In the genomic region with DNA sequence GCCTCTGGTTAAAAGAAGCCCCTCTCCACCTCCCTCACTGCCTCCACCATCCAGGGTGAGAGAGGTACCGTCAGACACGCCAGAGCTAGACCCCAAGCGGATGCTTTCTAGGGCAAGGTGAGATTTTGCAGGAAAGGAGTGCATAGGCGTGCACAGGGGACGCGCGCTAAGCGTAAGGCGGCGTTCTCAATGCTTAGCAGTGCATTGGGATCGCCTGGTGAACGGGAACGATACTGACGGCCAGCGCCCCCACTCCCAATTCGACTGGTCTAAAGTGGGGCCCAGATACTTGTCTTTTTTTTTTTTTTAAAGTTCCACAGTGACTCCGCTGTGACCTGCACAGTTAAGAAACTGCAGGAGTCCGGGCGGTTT, we compare ENCODE assay signal across 9 cellular contexts. TPM values are rescaled to one million over a fixed set of nuclear protein-coding genes. Genes with fewer than 3 reads are reported as not detected.
DNase-seq lines count a peak whose midpoint lies in the region; ATAC-seq, FAIRE-seq and TF ChIP-seq lines count a peak whose summit lies in the region.
"Had no signal": no experiment of that assay in that cellular context is flagged by ENCODE, and none has a peak within 500 bp of the region (broad histone marks: within the 10 kb centered on the region; RNA-seq: fewer than 3 reads in every experiment).

No MANE protein-coding gene starts in this region.

- no peak for TF ChIP-seq POLR2A in H1 (IDR thresholded peaks at IDR 0.05; ENCODE audit: control extremely low read depth in 1 of 2, low read depth in 2 of 2, low read length in 2 of 2)
- no peak for TF ChIP-seq POLR2A in uterus (IDR thresholded peaks at IDR 0.05)
- TF ChIP-seq POLR2A in transverse colon (IDR thresholded peaks at IDR 0.05) = no peak

- H2BK12ac ChIP-seq in H1 (ENCODE audit: low read depth, low read length) = peak overlapping the region; percentile 63; the same call in 1 of the 2 replicates

- 0 out of 2 replicates have a peak overlapping the region, but pooled peaks have one; percentile 92 for H2BK15ac ChIP-seq in H1 (ENCODE audit: low read length)

- TF ChIP-seq CTCF in H1 (IDR thresholded peaks at IDR 0.05; ENCODE audit: control extremely low read depth in 1 of 3, insufficient read depth in 1 of 3, low read depth in 1 of 3, low read length in 3 of 3) (no peak), uterus (IDR thresholded peaks at IDR 0.05) (no peak), transverse colon (IDR thresholded peaks at IDR 0.05) (no peak)

- H3K27ac ChIP-seq in H1 (ENCODE audit: low read depth, low read length) = no peak overlapping the region
- H3K27ac ChIP-seq in muscle layer of duodenum (ENCODE audit: low read length) = no peak overlapping the region
- H3K27ac ChIP-seq in uterus = no peak overlapping the region
- H3K27ac ChIP-seq in transverse colon = no peak overlapping the region

- intact Hi-C loops in uterus (cut with DNase I; ENCODE audit: low total_unique reads) = no loop called here
- intact Hi-C loops in transverse colon (cut with DNase I; ENCODE audit: low total_unique reads) = loop anchor here (5.0 kb wide), 1 partner anchor 179 kb away; the partner anchor contains the start of gene ADCY9

- no peaks in the 10 kb centered on the region for H3K36me3 Mint-ChIP-seq in activated naive CD8-positive, alpha-beta T cell treated with anti-CD3 and anti-CD28 coated beads, Interleukin-2, amount 10 ng/mL, durations not matched to agents 7 days and 5 days
- H3K36me3 Mint-ChIP-seq in activated naive CD8-positive, alpha-beta T cell treated with anti-CD3 and anti-CD28 coated beads for 36 hours = peaks cover 2% of the 10 kb centered on the region
- H3K36me3 Mint-ChIP-seq in activated CD8-positive, alpha-beta memory T cell treated with anti-CD3 and anti-CD28 coated beads, Interleukin-2, amount 10 ng/mL, durations not matched to agents 7 days and 5 days = peaks cover 2% of the 10 kb centered on the region

- peaks cover 0 to 2% (median 1%) of the 10 kb centered on the region in 4 experiments; a peak in 1 of 7 replicates for H3K27me3 ChIP-seq in H1 (replicated peaks in 1 of 4; ENCODE audit: control insufficient read depth in 3 of 4, extremely low read depth in 1 of 4, insufficient read depth in 3 of 4, low read length in 3 of 4)
- no peaks in the 10 kb centered on the region for H3K27me3 ChIP-seq in muscle layer of duodenum (ENCODE audit: low read depth, low read length)
- H3K27me3 ChIP-seq in uterus = no peaks in the 10 kb centered on the region
- H3K27me3 ChIP-seq in transverse colon = no peaks in the 10 kb centered on the region

- peak overlapping the region; percentile 9 for H3K4me3 Mint-ChIP-seq in activated naive CD8-positive, alpha-beta T cell treated with anti-CD3 and anti-CD28 coated beads, Interleukin-2, amount 10 ng/mL, durations not matched to agents 7 days and 5 days
- H3K4me3 Mint-ChIP-seq in activated naive CD8-positive, alpha-beta T cell treated with anti-CD3 and anti-CD28 coated beads for 36 hours = no peak overlapping the region
- no peak overlapping the region for H3K4me3 Mint-ChIP-seq in activated CD8-positive, alpha-beta memory T cell treated with anti-CD3 and anti-CD28 coated beads, Interleukin-2, amount 10 ng/mL, durations not matched to agents 7 days and 5 days

- peaks cover 2% of the 10 kb centered on the region for H3K9me3 Mint-ChIP-seq in activated naive CD8-positive, alpha-beta T cell treated with anti-CD3 and anti-CD28 coated beads, Interleukin-2, amount 10 ng/mL, durations not matched to agents 7 days and 5 days
- peaks cover 2% of the 10 kb centered on the region for H3K9me3 Mint-ChIP-seq in activated naive CD8-positive, alpha-beta T cell treated with anti-CD3 and anti-CD28 coated beads for 36 hours
- no peaks in the 10 kb centered on the region for H3K9me3 Mint-ChIP-seq in activated CD8-positive, alpha-beta memory T cell treated with anti-CD3 and anti-CD28 coated beads, Interleukin-2, amount 10 ng/mL, durations not matched to agents 7 days and 5 days (ENCODE audit: low read depth)

- no peaks in the 10 kb centered on the region for H3K79me2 ChIP-seq in H1 (ENCODE audit: control insufficient read depth in 1 of 2, insufficient read depth in 2 of 2, low read length in 2 of 2)

- H4K8ac ChIP-seq in H1 (ENCODE audit: extremely low read depth, insufficient read depth, low read length) = peak overlapping the region; percentile 81; the same call in 1 of the 2 replicates

- CTCF ChIA-PET in H1 (lab: Charles Lee; ENCODE audit: partially characterized antibody) = interaction anchor here (0.6 to 3.5 kb wide), 27 partner anchors 9 to 375 kb away, joined by 3 to 14 read pairs (median 4); no protein-coding TSS in a partner anchor
- CTCF ChIA-PET in activated CD8-positive, alpha-beta memory T cell treated with anti-CD3 and anti-CD28 coated beads, Interleukin-2, amount 10 ng/mL, durations not matched to agents 7 days and 5 days (lab: Charles Lee) = interaction anchor here (0.7 to 2.9 kb wide), 23 partner anchors 9 to 630 kb away, joined by 3 to 31 read pairs (median 4); no protein-coding TSS in a partner anchor

- no peaks in the 10 kb centered on the region for H3K79me1 ChIP-seq in H1 (ENCODE audit: low read depth, low read length)

- peak overlapping the region; percentile 58; the same call in 1 of the 2 replicates for H2AFZ ChIP-seq in H1 (ENCODE audit: low read length)

- TF ChIP-seq RAD21 in H1 (IDR thresholded peaks at IDR 0.05 in 1 of 2, conservative IDR thresholded peaks at IDR 0.05 in 1 of 2; ENCODE audit: low read depth in 2 of 2, low read length in 2 of 2) = no peak

- POLR2A ChIA-PET in activated naive CD8-positive, alpha-beta T cell treated with anti-CD3 and anti-CD28 coated beads, Interleukin-2, amount 10 ng/mL, durations not matched to agents 7 days and 5 days (lab: Charles Lee) = interaction anchor here (0.6 kb wide), 2 partner anchors 71 to 315 kb away, joined by 3 to 4 read pairs; no protein-coding TSS in a partner anchor
- POLR2A ChIA-PET in H1 (lab: Charles Lee; ENCODE audit: partially characterized antibody) = interaction anchor here (0.6 to 1.6 kb wide), 6 partner anchors 9 to 170 kb away, joined by 3 to 5 read pairs (median 3); partner anchors contain the start of gene CREBBP

- no peak overlapping the region for H3K27ac Mint-ChIP-seq in activated naive CD8-positive, alpha-beta T cell treated with anti-CD3 and anti-CD28 coated beads, Interleukin-2, amount 10 ng/mL, durations not matched to agents 7 days and 5 days
- H3K27ac Mint-ChIP-seq in activated naive CD8-positive, alpha-beta T cell treated with anti-CD3 and anti-CD28 coated beads for 36 hours = no peak overlapping the region
- H3K27ac Mint-ChIP-seq in activated CD8-positive, alpha-beta memory T cell treated with anti-CD3 and anti-CD28 coated beads, Interleukin-2, amount 10 ng/mL, durations not matched to agents 7 days and 5 days = no peak overlapping the region

- in situ Hi-C loops in transverse colon (cut with MboI; ENCODE audit: low pct_ligation_motif_present in 1 of 4, low pct_unique_long_range_greater_than_20kb in 1 of 4, low sequenced_read_pairs in 3 of 4) = no loop called here

- H2AK5ac ChIP-seq in H1 (ENCODE audit: low read depth, low read length) = no peak overlapping the region

- peaks cover 2% of the 10 kb centered on the region for H3K27me3 Mint-ChIP-seq in activated naive CD8-positive, alpha-beta T cell treated with anti-CD3 and anti-CD28 coated beads, Interleukin-2, amount 10 ng/mL, durations not matched to agents 7 days and 5 days
- peaks cover 4% of the 10 kb centered on the region for H3K27me3 Mint-ChIP-seq in activated naive CD8-positive, alpha-beta T cell treated with anti-CD3 and anti-CD28 coated beads for 36 hours
- H3K27me3 Mint-ChIP-seq in activated CD8-positive, alpha-beta memory T cell treated with anti-CD3 and anti-CD28 coated beads, Interleukin-2, amount 10 ng/mL, durations not matched to agents 7 days and 5 days = no peaks in the 10 kb centered on the region

- H3K18ac ChIP-seq in H1 (ENCODE audit: extremely low read depth, low read length) = peak overlapping the region; percentile 7; the same call in 1 of the 2 replicates

- H2BK5ac ChIP-seq in H1 (ENCODE audit: low read depth, low read length) = no peak overlapping the region; the same call in 1 of the 2 replicates

- H3K14ac ChIP-seq in H1 (ENCODE audit: insufficient read length) = no peak overlapping the region

- H3K4me1 Mint-ChIP-seq in activated naive CD8-positive, alpha-beta T cell treated with anti-CD3 and anti-CD28 coated beads, Interleukin-2, amount 10 ng/mL, durations not matched to agents 7 days and 5 days = no peaks in the 10 kb centered on the region
- H3K4me1 Mint-ChIP-seq in activated naive CD8-positive, alpha-beta T cell treated with anti-CD3 and anti-CD28 coated beads for 36 hours = peaks cover 4% of the 10 kb centered on the region
- peaks cover 3% of the 10 kb centered on the region for H3K4me1 Mint-ChIP-seq in activated CD8-positive, alpha-beta memory T cell treated with anti-CD3 and anti-CD28 coated beads, Interleukin-2, amount 10 ng/mL, durations not matched to agents 7 days and 5 days

- H3K4me3 ChIP-seq in H1 (ENCODE audit: extremely low read depth in 1 of 4, insufficient read depth in 2 of 4, low read depth in 3 of 4, low read length in 4 of 4) (peak overlapping the region in 2 of 4 experiments; percentile 9 to 50; a peak in 4 of 8 replicates), muscle layer of duodenum (ENCODE audit: low read depth in 1 of 2, low read length in 2 of 2) (peak overlapping the region; percentile 46 to 81), uterus (peak overlapping the region; percentile 39), transverse colon (peak overlapping the region in 2 of 4 donors; percentile 35 to 47)

- no peak overlapping the region for H3K4ac ChIP-seq in H1 (replicated peaks; ENCODE audit: insufficient read length, low read depth, low read length)

- H3K4me2 ChIP-seq in H1 (ENCODE audit: insufficient read depth in 1 of 2, low read depth in 2 of 2, low read length in 2 of 2) = peak overlapping the region; percentile 20 to 80; a peak in 1 of 4 replicates

- 84% methylated on average over 19 of the region's 19 CpGs; no CpG with 5 or more reads in 1 of the 2 experiments for WGBS in H1 (ENCODE audit: extremely low coverage in 1 of 2, insufficient coverage in 1 of 2, insufficient read length in 1 of 2, insufficient replicate concordance in 2 of 2, low coverage in 1 of 2, low lambda C conversion rate in 2 of 2, missing lambda C conversion rate in 1 of 2), 2 experiments
- WGBS in transverse colon (ENCODE audit: low coverage in 1 of 2), 2 donors = 47 to 72% methylated on average over 3 to 19 of the region's 19 CpGs

- no peak overlapping the region for H2BK120ac ChIP-seq in H1 (replicated peaks; ENCODE audit: low read depth, low read length)

- no peak for ATAC-seq in activated naive CD8-positive, alpha-beta T cell treated with anti-CD3 and anti-CD28 coated beads, Interleukin-2, amount 10 ng/mL, durations not matched to agents 7 days and 5 days (ENCODE audit: low read depth)
- no peak for ATAC-seq in activated CD8-positive, alpha-beta memory T cell treated with anti-CD3 and anti-CD28 coated beads, Interleukin-2, amount 10 ng/mL, durations not matched to agents 7 days and 5 days

- H3K9ac ChIP-seq in H1 (replicated peaks in 1 of 4; ENCODE audit: extremely low read depth in 1 of 4, low read depth in 3 of 4, low read length in 3 of 4) = no peak overlapping the region

- H3K23ac ChIP-seq in H1 (ENCODE audit: insufficient read length) = no peak overlapping the region

- H4K5ac ChIP-seq in H1 (ENCODE audit: insufficient read length, low read depth, low read length) = no peak overlapping the region

- H3K36me3 ChIP-seq in H1 (ENCODE audit: control insufficient read depth in 2 of 4, insufficient read depth in 4 of 4, low read length in 3 of 4) = no peaks in the 10 kb centered on the region
- H3K36me3 ChIP-seq in muscle layer of duodenum (ENCODE audit: control insufficient read depth in 1 of 2, insufficient read depth in 2 of 2, low read length in 2 of 2) = no peaks in the 10 kb centered on the region
- no peaks in the 10 kb centered on the region for H3K36me3 ChIP-seq in uterus
- H3K36me3 ChIP-seq in transverse colon = no peaks in the 10 kb centered on the region

- H3K23me2 ChIP-seq in H1 (ENCODE audit: low read depth, low read length) = no peaks in the 10 kb centered on the region; the same call in 1 of the 2 replicates

- TF ChIP-seq EP300 in H1 (IDR thresholded peaks at IDR 0.05; ENCODE audit: borderline replicate concordance in 1 of 2, low read depth in 2 of 2, low read length in 2 of 2) = no peak
- no peak for TF ChIP-seq EP300 in transverse colon (IDR thresholded peaks at IDR 0.05; ENCODE audit: low read depth)

- no peak for DNase-seq in activated naive CD8-positive, alpha-beta T cell treated with anti-CD3 and anti-CD28 coated beads, Interleukin-2, amount 10 ng/mL, durations not matched to agents 7 days and 5 days
- no peak for DNase-seq in activated naive CD8-positive, alpha-beta T cell treated with anti-CD3 and anti-CD28 coated beads for 36 hours
- no peak for DNase-seq in H1 (ENCODE audit: low read depth in 1 of 2, low spot score in 2 of 2)
- no peak for DNase-seq in uterus
- no peak for DNase-seq in activated CD8-positive, alpha-beta memory T cell treated with anti-CD3 and anti-CD28 coated beads, Interleukin-2, amount 10 ng/mL, durations not matched to agents 7 days and 5 days
- no peak for DNase-seq in transverse colon
- no peak for DNase-seq in pons (ENCODE audit: low spot score)
- DNase-seq: NCI-H2081 treated with DMSO at 0.1 percent for 48 hours had no signal

- H3K4me1 ChIP-seq in H1 (replicated peaks in 1 of 4; ENCODE audit: control insufficient read depth in 3 of 4, insufficient read depth in 4 of 4, low read length in 3 of 4) (peaks cover 0 to 4% (median 2%) of the 10 kb centered on the region in 4 experiments; a peak in 3 of 7 replicates), muscle layer of duodenum (ENCODE audit: control insufficient read depth in 1 of 2, insufficient read depth in 2 of 2, low read length in 2 of 2) (peaks cover 0 to 6% of the 10 kb centered on the region in 2 donors), uterus (no peaks in the 10 kb centered on the region), transverse colon (peaks cover 4 to 9% (median 7%) of the 10 kb centered on the region in 4 donors)

- H4K20me1 ChIP-seq in H1 (replicated peaks in 1 of 2; ENCODE audit: control insufficient read depth in 1 of 2, insufficient read depth in 2 of 2, low read length in 2 of 2) = no peaks in the 10 kb centered on the region

- H2BK20ac ChIP-seq in H1 (ENCODE audit: low read length) = no peak overlapping the region; the same call in 1 of the 2 replicates

- no peak overlapping the region for H3K56ac ChIP-seq in H1 (replicated peaks; ENCODE audit: insufficient read length, low read depth, low read length)

- H4K91ac ChIP-seq in H1 (replicated peaks; ENCODE audit: insufficient read length, low read length) = no peak overlapping the region

- H3K9me3 ChIP-seq in H1 (ENCODE audit: insufficient read depth in 2 of 2, low read depth in 1 of 2, low read length in 1 of 2) (peaks cover 3 to 7% of the 10 kb centered on the region in 2 experiments; a peak in 2 of 4 replicates), muscle layer of duodenum (ENCODE audit: control insufficient read depth in 1 of 2, low read length in 2 of 2) (no peaks in the 10 kb centered on the region), uterus (no peaks in the 10 kb centered on the region), transverse colon (no peaks in the 10 kb centered on the region)

- FAIRE-seq in H1 (lab: Jason Lieb, UNC) = no peak

RNA-seq across cellular contexts. Expression of gene CREBBP, which starts 57.9 kb away (rescaled TPM):
- total RNA-seq in activated naive CD8-positive, alpha-beta T cell treated with anti-CD3 and anti-CD28 coated beads, Interleukin-2, amount 10 ng/mL, durations not matched to agents 7 days and 5 days = 10 to 100 TPM; 72.9 to 75.8 TPM
- total RNA-seq in activated naive CD8-positive, alpha-beta T cell treated with anti-CD3 and anti-CD28 coated beads for 36 hours = 10 to 100 TPM; 30.1 to 32.7 TPM
- total RNA-seq in H1 (2021; fragmentation: NEBNext Ultra II Directional; extraction: Animal tissue kit (Norgen Biotek cat#: 25700)) = 60.1 and 66.1 TPM in 2 replicates
- polyA plus RNA-seq in H1 (2011; rRNA removed) = 10.0 and 15.9 TPM in 2 replicates
- polyA plus RNA-seq in H1 (2011; cell fraction: cytosol; rRNA removed) = 7.3 TPM
- polyA plus RNA-seq in H1 (2011; cell fraction: nucleus; rRNA removed) = 28.2 TPM
- polyA plus RNA-seq in H1 (2012, experiment 1 of 2) = 25.6 to 34.1 TPM (median 29.2 TPM) in 4 replicates
- polyA plus RNA-seq in H1 (2012, experiment 2 of 2) = 5.6 TPM
- polyA plus RNA-seq in H1 (2013, experiment 1 of 2) = 20.5 TPM
- 18.9 TPM for polyA plus RNA-seq in H1 (2013, experiment 2 of 2)
- polyA minus RNA-seq in H1 (2011; rRNA and poly(A)+ RNA removed) = 29.5 and 35.0 TPM in 2 replicates
- 50.9 TPM for polyA minus RNA-seq in H1 (2011; cell fraction: cytosol; rRNA and poly(A)+ RNA removed)
- 57.2 TPM for polyA minus RNA-seq in H1 (2011; cell fraction: nucleus; rRNA and poly(A)+ RNA removed)
- total RNA-seq in uterus = 100 to 1,000 TPM in 1 of 4 donors, 10 to 100 TPM in 3; 58.5 to 146 (median 65.6) TPM
- total RNA-seq in activated CD8-positive, alpha-beta memory T cell treated with anti-CD3 and anti-CD28 coated beads, Interleukin-2, amount 10 ng/mL, durations not matched to agents 7 days and 5 days = 10 to 100 TPM; 49.2 to 53.2 TPM
- 100 to 1,000 TPM in 2 of 4 donors, 10 to 100 TPM in 2; 52.4 to 235 (median 98.7) TPM for total RNA-seq in transverse colon
